20 cellular contexts compared by ENCODE assay signal in the genomic region with DNA sequence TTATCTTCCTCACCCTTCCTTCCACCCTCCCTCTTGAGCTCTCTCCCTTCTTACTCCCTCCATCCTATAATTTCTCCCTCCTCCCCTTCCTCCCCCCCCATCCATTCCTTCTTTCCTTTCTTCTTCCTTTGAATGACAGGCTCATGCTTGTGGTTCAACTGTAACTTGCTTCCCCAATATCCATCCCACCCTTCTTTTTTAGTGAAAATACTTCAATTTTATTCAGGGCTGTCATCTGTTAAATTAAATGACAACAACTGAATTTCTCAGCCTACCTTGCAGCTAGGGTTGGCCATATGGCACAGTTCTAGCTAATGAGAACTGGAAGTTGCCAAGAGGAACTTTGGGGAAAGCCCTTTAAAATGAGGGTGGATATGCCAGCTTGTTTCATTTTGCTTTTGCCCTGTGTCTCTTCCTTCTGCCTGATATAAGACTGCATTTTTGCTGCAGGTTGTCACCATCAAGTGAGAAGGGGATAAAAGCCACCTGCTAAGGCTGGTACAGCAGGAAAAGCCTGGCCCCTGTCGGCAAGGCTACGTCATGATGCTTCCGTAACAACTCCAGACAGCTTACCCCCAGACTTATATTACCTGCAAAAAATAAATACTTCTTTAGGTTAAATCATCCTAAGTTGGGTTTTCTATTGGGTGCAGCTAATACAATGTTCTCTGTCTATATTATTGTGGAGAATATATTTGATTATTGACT.
"Had no signal": no experiment of that assay in that cellular context is flagged by ENCODE, and none has a peak within 500 bp of the region (broad histone marks: within the 10 kb centered on the region; RNA-seq: fewer than 3 reads in every experiment).

No MANE protein-coding gene starts in this region.

- H3K36me3 ChIP-seq: colonic mucosa, esophagus squamous epithelium, gastrocnemius medialis, heart left ventricle, left ventricle myocardium inferior, sigmoid colon, thoracic aorta, upper lobe of left lung had no signal

- H3K4me2 ChIP-seq: smooth muscle cell had no signal

- H3K4me3 ChIP-seq: colonic mucosa, dorsolateral prefrontal cortex, esophagus squamous epithelium, gastrocnemius medialis, heart left ventricle, left ventricle myocardium inferior, sigmoid colon, smooth muscle cell, thoracic aorta, upper lobe of left lung had no signal

- DNase-seq: activated CD8-positive, alpha-beta memory T cell treated with anti-CD3 and anti-CD28 coated beads, Interleukin-2, amount 50 U/mL, for 48 hours; activated naive CD4-positive, alpha-beta T cell treated with Interleukin-2 at 50 U/mL for 16 hours; activated naive CD8-positive, alpha-beta T cell treated with anti-CD3 and anti-CD28 coated beads for 36 hours; activated T-cell treated with anti-CD3 and anti-CD28 coated beads, Interleukin-2, amount 50 U/mL, for 48 hours; colonic mucosa; dorsolateral prefrontal cortex; effector memory CD8-positive, alpha-beta T cell; esophagus squamous epithelium; gastrocnemius medialis; heart left ventricle; left ventricle myocardium inferior; naive thymus-derived CD8-positive, alpha-beta T cell; sigmoid colon; stimulated activated CD4-positive, alpha-beta T cell treated with anti-CD3 and anti-CD28 coated beads, Interleukin-2, amount 100 ng/mL, for 48 hours; stimulated activated CD8-positive, alpha-beta memory T cell treated with anti-CD3 and anti-CD28 coated beads, Interleukin-4, amount 100 ng/mL, for 48 hours; stimulated activated naive CD4-positive, alpha-beta T cell; T-helper 1 cell; upper lobe of left lung had no signal

- ATAC-seq: effector memory CD8-positive, alpha-beta T cell; gastrocnemius medialis; heart left ventricle; naive thymus-derived CD8-positive, alpha-beta T cell had no signal

- H3K27me3 ChIP-seq: colonic mucosa, esophagus squamous epithelium, gastrocnemius medialis, heart left ventricle, sigmoid colon, upper lobe of left lung had no signal

- H3K4me1 ChIP-seq: colonic mucosa, esophagus squamous epithelium, gastrocnemius medialis, heart left ventricle, left ventricle myocardium inferior, sigmoid colon, upper lobe of left lung had no signal

- H3K9me3 ChIP-seq: colonic mucosa, esophagus squamous epithelium, gastrocnemius medialis, heart left ventricle, left ventricle myocardium inferior, sigmoid colon, thoracic aorta, upper lobe of left lung had no signal

- H3K27ac ChIP-seq: colonic mucosa, dorsolateral prefrontal cortex, esophagus squamous epithelium, gastrocnemius medialis, heart left ventricle, left ventricle myocardium inferior, sigmoid colon, thoracic aorta, upper lobe of left lung had no signal
